In genomic region chr2:230674930-230675672, GRCh38 we compare ENCODE assay signal across 18 cellular contexts.
"Had no signal": no experiment of that assay in that cellular context is flagged by ENCODE, and none has a peak within 500 bp of the region (broad histone marks: within the 10 kb centered on the region; RNA-seq: fewer than 3 reads in every experiment).

No MANE protein-coding gene starts in this region.

- H3K36me3 Mint-ChIP-seq: naive thymus-derived CD8-positive, alpha-beta T cell had no signal

- H3K4me3 ChIP-seq: esophagus squamous epithelium, heart right ventricle, pancreas, thoracic aorta, upper lobe of left lung had no signal

- H3K9me3 Mint-ChIP-seq: immature natural killer cell, memory B cell had no signal

- H3K27me3 ChIP-seq: esophagus squamous epithelium, heart right ventricle, neutrophil, pancreas, upper lobe of left lung had no signal

- H3K36me3 ChIP-seq: esophagus squamous epithelium, heart right ventricle, neutrophil, pancreas, thoracic aorta, upper lobe of left lung had no signal

- H3K4me3 Mint-ChIP-seq: immature natural killer cell; memory B cell; naive thymus-derived CD8-positive, alpha-beta T cell; stimulated activated memory B cell treated with anti-CD40 and anti-IgM and Interleukin-4, amounts not matched to agents 10 μg/mL and 1 μg/mL and 100 μg/mL, for 72 hours had no signal

- H3K27ac Mint-ChIP-seq: activated naive CD4-positive, alpha-beta T cell treated with anti-CD3 and anti-CD28 coated beads, Interleukin-2, amount 50 U/mL, for 72 hours; memory B cell; naive thymus-derived CD8-positive, alpha-beta T cell; stimulated activated memory B cell treated with anti-CD40 and anti-IgM and Interleukin-4, amounts not matched to agents 10 μg/mL and 1 μg/mL and 100 μg/mL, for 72 hours had no signal

- ATAC-seq: activated CD4-positive, CD25-positive, alpha-beta regulatory T cell treated with anti-CD3 and anti-CD28 coated beads, Interleukin-2, amount 50 U/mL, for 24 hours; activated naive CD4-positive, alpha-beta T cell treated with anti-CD3 and anti-CD28 coated beads, Interleukin-2, amount 50 U/mL, for 72 hours; heart right ventricle; naive thymus-derived CD8-positive, alpha-beta T cell; pancreas; sciatic nerve; stimulated activated memory B cell treated with anti-CD40 and anti-IgM and Interleukin-4, amounts not matched to agents 10 μg/mL and 1 μg/mL and 100 μg/mL, for 72 hours had no signal

- H3K9me3 ChIP-seq: neutrophil, pancreas, thoracic aorta had no signal

- H3K27me3 Mint-ChIP-seq: memory B cell; naive thymus-derived CD8-positive, alpha-beta T cell; stimulated activated memory B cell treated with anti-CD40 and anti-IgM and Interleukin-4, amounts not matched to agents 10 μg/mL and 1 μg/mL and 100 μg/mL, for 72 hours had no signal

- H3K27ac ChIP-seq: esophagus squamous epithelium, heart right ventricle, neutrophil, pancreas, thoracic aorta, upper lobe of left lung had no signal

- H3K4me1 ChIP-seq: esophagus squamous epithelium, pancreas, upper lobe of left lung had no signal

- DNase-seq: activated CD4-positive, alpha-beta T cell treated with anti-CD3 and anti-CD28 coated beads, Interleukin-2, amount 50 U/mL, for 1 hour; activated gamma-delta T cell treated with Interleukin-2 at 50 U/mL for 16 hours; amniotic stem cell; effector CD8-positive, alpha-beta T cell; esophagus squamous epithelium; heart right ventricle; immature natural killer cell; naive thymus-derived CD8-positive, alpha-beta T cell; pancreas; stimulated activated CD4-positive, alpha-beta T cell treated with anti-CD3 and anti-CD28 coated beads, Interleukin-4, amount 100 ng/mL, for 24 hours; upper lobe of left lung had no signal
